9 cellular contexts compared by ENCODE assay signal in genomic region chr10:86798636-86799035, GRCh38.
DNase-seq lines count a peak whose midpoint lies in the region; ATAC-seq, FAIRE-seq and TF ChIP-seq lines count a peak whose summit lies in the region.
"Had no signal": no experiment of that assay in that cellular context is flagged by ENCODE, and none has a peak within 500 bp of the region (broad histone marks: within the 10 kb centered on the region; RNA-seq: fewer than 3 reads in every experiment).

No MANE protein-coding gene starts in this region.

- H3K27ac ChIP-seq in KOPT-K1 (ENCODE audit: low read depth, low read length, poor library complexity, severe bottlenecking) = peak overlapping the region; percentile 15

- no peaks in the 10 kb centered on the region for H3K36me3 ChIP-seq in KOPT-K1 (ENCODE audit: insufficient read depth, low read length)

- no peak for DNase-seq in D721Med (ENCODE audit: insufficient read length, low spot score)
- DNase-seq in fibroblast of the conjunctiva (ENCODE audit: low read depth) = peak; percentile 38
- no peak for DNase-seq in cerebellar nuclear complex (lab: John Stamatoyannopoulos, UW)
- no peak for DNase-seq in stimulated activated CD4-positive, alpha-beta T cell treated with anti-CD3 and anti-CD28 coated beads, Interleukin-2, amount 100 ng/mL, for 24 hours
- no peak for DNase-seq in HuH-7 (ENCODE audit: low spot score)
- no peak for DNase-seq in stimulated activated effector memory CD8-positive, alpha-beta T cell treated with anti-CD3 and anti-CD28 coated beads, Interleukin-12 subunit alpha, Interleukin-12 subunit beta, amount 100 ng/mL, for 72 hours (ENCODE audit: low spot score in 2 of 2)
- DNase-seq: T-cell had no signal

- FAIRE-seq in D721Med (lab: Jason Lieb, UNC) = peak; percentile 90

- no peak for TF ChIP-seq CTCF in D721Med (IDR thresholded peaks at IDR 0.05; ENCODE audit: insufficient read depth, missing control alignments)

- H3K4me1 Mint-ChIP-seq in stimulated activated effector memory CD8-positive, alpha-beta T cell treated with anti-CD3 and anti-CD28 coated beads, Interleukin-12 subunit alpha, Interleukin-12 subunit beta, amount 100 ng/mL, for 72 hours = peaks cover 30% of the 10 kb centered on the region

- no peak overlapping the region for H3K4me3 Mint-ChIP-seq in stimulated activated effector memory CD8-positive, alpha-beta T cell treated with anti-CD3 and anti-CD28 coated beads, Interleukin-12 subunit alpha, Interleukin-12 subunit beta, amount 100 ng/mL, for 72 hours
- H3K4me3 Mint-ChIP-seq: T-cell had no signal

- H3K9me3 ChIP-seq in KOPT-K1 (ENCODE audit: insufficient read depth, low read length, poor library complexity, severe bottlenecking) = no peaks in the 10 kb centered on the region

- no peaks in the 10 kb centered on the region for H3K36me3 Mint-ChIP-seq in stimulated activated effector memory CD8-positive, alpha-beta T cell treated with anti-CD3 and anti-CD28 coated beads, Interleukin-12 subunit alpha, Interleukin-12 subunit beta, amount 100 ng/mL, for 72 hours
- H3K36me3 Mint-ChIP-seq: T-cell had no signal

- no peak overlapping the region for H3K27ac Mint-ChIP-seq in stimulated activated effector memory CD8-positive, alpha-beta T cell treated with anti-CD3 and anti-CD28 coated beads, Interleukin-12 subunit alpha, Interleukin-12 subunit beta, amount 100 ng/mL, for 72 hours
- H3K27ac Mint-ChIP-seq: T-cell had no signal

- no peaks in the 10 kb centered on the region for H3K9me3 Mint-ChIP-seq in stimulated activated effector memory CD8-positive, alpha-beta T cell treated with anti-CD3 and anti-CD28 coated beads, Interleukin-12 subunit alpha, Interleukin-12 subunit beta, amount 100 ng/mL, for 72 hours
- H3K9me3 Mint-ChIP-seq: T-cell had no signal

- peak; percentile 81 for ATAC-seq in GM21515 (IDR thresholded peaks at IDR 0.05; ENCODE audit: unreplicated experiment)
- no peak for ATAC-seq in stimulated activated effector memory CD8-positive, alpha-beta T cell treated with anti-CD3 and anti-CD28 coated beads, Interleukin-12 subunit alpha, Interleukin-12 subunit beta, amount 100 ng/mL, for 72 hours
